ENCODE assay signal across 27 cellular contexts in genomic region chrX:133410555-133410954, GRCh38. TPM values are rescaled to one million over a fixed set of nuclear protein-coding genes. Genes with fewer than 3 reads are reported as not detected.
DNase-seq lines count a peak whose midpoint lies in the region; FAIRE-seq and TF ChIP-seq lines count a peak whose summit lies in the region.
"Had no signal": no experiment of that assay in that cellular context is flagged by ENCODE, and none has a peak within 500 bp of the region (broad histone marks: within the 10 kb centered on the region; RNA-seq: fewer than 3 reads in every experiment).

No MANE protein-coding gene starts in this region.

- H4K20me1 ChIP-seq in H9 (ENCODE audit: control insufficient read depth, insufficient read depth, insufficient read length) (peaks cover 2% of the 10 kb centered on the region), H1 (replicated peaks in 1 of 2; ENCODE audit: control insufficient read depth in 1 of 2, insufficient read depth in 2 of 2, low read length in 2 of 2) (peaks cover 17 to 27% of the 10 kb centered on the region in 2 experiments)

- no peak overlapping the region for H3T11ph ChIP-seq in H9 (ENCODE audit: low read length)

- H3K18ac ChIP-seq in H9 (ENCODE audit: insufficient read length, low read depth, low read length) (no peak overlapping the region), H1 (ENCODE audit: extremely low read depth, low read length) (no peak overlapping the region)

- intact Hi-C loops in dorsolateral prefrontal cortex (cut with DNase I), result loop anchor here in 1 of 2 donors (10.0 kb wide), 1 partner anchor 66 kb away; no protein-coding TSS in a partner anchor

- H2BK5ac ChIP-seq in H9 (ENCODE audit: insufficient read length, low read length) (no peak overlapping the region), H1 (ENCODE audit: low read depth, low read length) (no peak overlapping the region)

- H3K9ac ChIP-seq in H9 (ENCODE audit: extremely low read depth, insufficient read length, low read length), result no peak overlapping the region
- H3K9ac ChIP-seq in H1 (replicated peaks in 1 of 4; ENCODE audit: extremely low read depth in 1 of 4, low read depth in 3 of 4, low read length in 3 of 4), result no peak overlapping the region
- H3K9ac ChIP-seq: GM23248 had no signal

- no CpG with 5 or more reads among the region's 3 CpGs for WGBS in H9 (ENCODE audit: extremely low coverage, insufficient read length, low lambda C conversion rate)
- 64% methylated on average over 3 of the region's 3 CpGs; no CpG with 5 or more reads in 1 of the 2 experiments for WGBS in H1 (ENCODE audit: extremely low coverage in 1 of 2, insufficient coverage in 1 of 2, insufficient read length in 1 of 2, insufficient replicate concordance in 2 of 2, low coverage in 1 of 2, low lambda C conversion rate in 2 of 2, missing lambda C conversion rate in 1 of 2), 2 experiments

- H3K9me3 ChIP-seq in H9 (ENCODE audit: control insufficient read depth, low read depth, low read length) (no peaks in the 10 kb centered on the region), SJSA1 (replicated peaks) (no peaks in the 10 kb centered on the region), H1 (ENCODE audit: insufficient read depth in 2 of 2, low read depth in 1 of 2, low read length in 1 of 2) (no peaks in the 10 kb centered on the region)
- H3K9me3 ChIP-seq: MG63 had no signal

- H3K27me3 Mint-ChIP-seq in H9 (ENCODE audit: low read depth), result no peaks in the 10 kb centered on the region
- H3K27me3 Mint-ChIP-seq in type B pancreatic cell, result peaks cover 42% of the 10 kb centered on the region
- peaks cover 56% of the 10 kb centered on the region for H3K27me3 Mint-ChIP-seq in mesothelial cell of epicardium (ENCODE audit: low read depth)

- H3K23ac ChIP-seq in H9 (ENCODE audit: insufficient read length, low read depth, low read length), result no peak overlapping the region
- no peak overlapping the region for H3K23ac ChIP-seq in H1 (ENCODE audit: insufficient read length)

- TF ChIP-seq CTCF in H9 (conservative IDR thresholded peaks at IDR 0.05), result no peak
- TF ChIP-seq CTCF in H1 (IDR thresholded peaks at IDR 0.05; ENCODE audit: control extremely low read depth in 1 of 3, insufficient read depth in 1 of 3, low read depth in 1 of 3, low read length in 3 of 3), result no peak
- no peak for TF ChIP-seq CTCF in type B pancreatic cell (conservative IDR thresholded peaks at IDR 0.05)
- TF ChIP-seq CTCF in dorsolateral prefrontal cortex (IDR thresholded peaks at IDR 0.05 in 54 of 56, conservative IDR thresholded peaks at IDR 0.05 in 2 of 56; ENCODE audit: low read depth in 1 of 56, partially characterized antibody in 56 of 56), result no peak
- no peak for TF ChIP-seq CTCF in mesothelial cell of epicardium (IDR thresholded peaks at IDR 0.05; ENCODE audit: unreplicated experiment)

- CTCF ChIA-PET in H1 (lab: Charles Lee; ENCODE audit: partially characterized antibody), result interaction anchor here (0.7 kb wide), 1 partner anchor 157 kb away, joined by 3 read pairs; no protein-coding TSS in a partner anchor

- H4K8ac ChIP-seq in H9 (replicated peaks; ENCODE audit: insufficient read length, low read depth, low read length), result no peak overlapping the region
- H4K8ac ChIP-seq in H1 (ENCODE audit: extremely low read depth, insufficient read depth, low read length), result no peak overlapping the region

- H3K79me2 ChIP-seq in H9 (ENCODE audit: insufficient read depth, low read length) (peaks cover 86% of the 10 kb centered on the region), H1 (ENCODE audit: control insufficient read depth in 1 of 2, insufficient read depth in 2 of 2, low read length in 2 of 2) (peaks cover 38 to 92% of the 10 kb centered on the region in 2 experiments)

- H3K27me3 ChIP-seq in H9 (ENCODE audit: insufficient read depth, low read length) (no peaks in the 10 kb centered on the region), SJSA1 (replicated peaks) (no peaks in the 10 kb centered on the region), H1 (replicated peaks in 1 of 4; ENCODE audit: control insufficient read depth in 3 of 4, extremely low read depth in 1 of 4, insufficient read depth in 3 of 4, low read length in 3 of 4) (no peaks in the 10 kb centered on the region), dorsolateral prefrontal cortex (peaks cover 0 to 61% (median 12%) of the 10 kb centered on the region in 45 donors)
- H3K27me3 ChIP-seq: MG63 had no signal

- H3K79me1 ChIP-seq in H9 (ENCODE audit: insufficient read depth, low read depth, low read length, poor library complexity, severe bottlenecking) (no peaks in the 10 kb centered on the region), H1 (ENCODE audit: low read depth, low read length) (peaks cover 7% of the 10 kb centered on the region; the same call in 1 of the 2 replicates)

- POLR2A ChIA-PET in H1 (lab: Charles Lee; ENCODE audit: partially characterized antibody), result no interaction called here

- H4K5ac ChIP-seq in H9 (ENCODE audit: insufficient read length, low read depth, low read length) (no peak overlapping the region), H1 (ENCODE audit: insufficient read length, low read depth, low read length) (no peak overlapping the region)

- H3K36me3 ChIP-seq in SJSA1 (peaks cover 39% of the 10 kb centered on the region), H1 (ENCODE audit: control insufficient read depth in 2 of 4, insufficient read depth in 4 of 4, low read length in 3 of 4) (peaks cover 2 to 47% (median 13%) of the 10 kb centered on the region in 4 experiments; a peak in 7 of 8 replicates)
- H3K36me3 ChIP-seq: MG63 had no signal

- peaks cover 55 to 56% of the 10 kb centered on the region in 2 experiments for H3K4me1 Mint-ChIP-seq in H9
- H3K4me1 Mint-ChIP-seq in type B pancreatic cell (ENCODE audit: unreplicated experiment), result peaks cover 35% of the 10 kb centered on the region
- peaks cover 44% of the 10 kb centered on the region for H3K4me1 Mint-ChIP-seq in mesothelial cell of epicardium

- H4K91ac ChIP-seq in H9 (ENCODE audit: insufficient read length, low read depth, low read length), result no peak overlapping the region
- H4K91ac ChIP-seq in H1 (replicated peaks; ENCODE audit: insufficient read length, low read length), result no peak overlapping the region

- H2BK120ac ChIP-seq in H9 (ENCODE audit: low read depth, low read length, poor library complexity, severe bottlenecking), result no peak overlapping the region
- no peak overlapping the region for H2BK120ac ChIP-seq in H1 (replicated peaks; ENCODE audit: low read depth, low read length)

- H3K4me2 ChIP-seq in H9 (ENCODE audit: insufficient read depth, insufficient read length, low read length), result peak overlapping the region; percentile 99
- H3K4me2 ChIP-seq in H1 (ENCODE audit: insufficient read depth in 1 of 2, low read depth in 2 of 2, low read length in 2 of 2), result peak overlapping the region; percentile 71 to 75; a peak in 3 of 4 replicates
- H3K4me2 ChIP-seq: PC-9 had no signal

- H2BK12ac ChIP-seq in H9 (ENCODE audit: insufficient read length, low read depth, low read length) (no peak overlapping the region), H1 (ENCODE audit: low read depth, low read length) (no peak overlapping the region)

- DNase-seq in H9, result no peak
- no peak for DNase-seq in SJSA1 (ENCODE audit: low read depth in 1 of 2, low spot score in 2 of 2)
- DNase-seq in H1 (ENCODE audit: low read depth in 1 of 2, low spot score in 2 of 2), result no peak
- no peak for DNase-seq in type B pancreatic cell (ENCODE audit: extremely low spot score, unreplicated experiment)
- no peak for DNase-seq in 8988T
- no peak for DNase-seq in dorsolateral prefrontal cortex
- DNase-seq in mesothelial cell of epicardium (ENCODE audit: low spot score in 2 of 2, unreplicated experiment in 2 of 2), result no peak
- DNase-seq: ACHN; Calu3; DND-41; GM23248; HCEC 1CT; KBM-7; MG63; NCI-H1105 treated with DMSO at 0.1 percent for 48 hours; NCI-H146; NCI-H1930; NCI-H2107; NCI-H524; NCI-H748 treated with DMSO at 0.1 percent for 48 hours; NK-92 treated with Interleukin-12 subunit alpha and Interleukin-12 subunit beta, amount 100 ng/mL, for 24 hours; PC-9; Right ventricle myocardium superior; T-cell had no signal

- no peak overlapping the region for H2BK15ac ChIP-seq in H9 (ENCODE audit: low read depth, low read length)
- no peak overlapping the region for H2BK15ac ChIP-seq in H1 (ENCODE audit: low read length)

- TF ChIP-seq EP300 in H1 (IDR thresholded peaks at IDR 0.05; ENCODE audit: borderline replicate concordance in 1 of 2, low read depth in 2 of 2, low read length in 2 of 2), result no peak

- H3K36me3 Mint-ChIP-seq in H9 (ENCODE audit: insufficient read depth in 1 of 3, low read depth in 3 of 3), result peaks cover 60 to 80% (median 76%) of the 10 kb centered on the region in 3 experiments
- H3K36me3 Mint-ChIP-seq in type B pancreatic cell, result peaks cover 20% of the 10 kb centered on the region
- peaks cover 1% of the 10 kb centered on the region for H3K36me3 Mint-ChIP-seq in mesothelial cell of epicardium
- H3K36me3 Mint-ChIP-seq: T-cell had no signal

- H2AFZ ChIP-seq in H9 (ENCODE audit: low read length) (no peak overlapping the region), H1 (ENCODE audit: low read length) (no peak overlapping the region)
- H2AFZ ChIP-seq: GM23248, PC-9 had no signal

- H3K14ac ChIP-seq in H9 (ENCODE audit: insufficient read depth, low read length) (no peak overlapping the region), H1 (ENCODE audit: insufficient read length) (no peak overlapping the region)

- H3K4me3 Mint-ChIP-seq in H9, result peak overlapping the region; percentile 87 to 98
- peak overlapping the region; percentile 35 for H3K4me3 Mint-ChIP-seq in type B pancreatic cell
- H3K4me3 Mint-ChIP-seq in mesothelial cell of epicardium, result no peak overlapping the region
- H3K4me3 Mint-ChIP-seq: T-cell had no signal

- H3K4me1 ChIP-seq in H9 (ENCODE audit: insufficient read depth, low read length) (peaks cover 15% of the 10 kb centered on the region; the same call in 1 of the 2 replicates), SJSA1 (replicated peaks) (peaks cover 28% of the 10 kb centered on the region), H1 (replicated peaks in 1 of 4; ENCODE audit: control insufficient read depth in 3 of 4, insufficient read depth in 4 of 4, low read length in 3 of 4) (peaks cover 0 to 11% (median 5%) of the 10 kb centered on the region in 4 experiments; a peak in 3 of 7 replicates)

- H3K4me3 ChIP-seq in SJSA1 (no peak overlapping the region), H1 (ENCODE audit: extremely low read depth in 1 of 4, insufficient read depth in 2 of 4, low read depth in 3 of 4, low read length in 4 of 4) (peak overlapping the region in 1 of 4 experiments; percentile 97; a peak in 2 of 8 replicates), dorsolateral prefrontal cortex (no peak overlapping the region)
- H3K4me3 ChIP-seq: GM23248, MG63, PC-9 had no signal

- H3K9me3 Mint-ChIP-seq in H9 (peaks cover 0 to 3% of the 10 kb centered on the region in 2 experiments; a peak in 3 of 5 replicates), type B pancreatic cell (peaks cover 2% of the 10 kb centered on the region), mesothelial cell of epicardium (peaks cover 1% of the 10 kb centered on the region)
- H3K9me3 Mint-ChIP-seq: T-cell had no signal

- H3K4ac ChIP-seq in H9 (ENCODE audit: low read depth, low read length) (no peak overlapping the region), H1 (replicated peaks; ENCODE audit: insufficient read length, low read depth, low read length) (no peak overlapping the region)

- no peak for TF ChIP-seq RAD21 in H1 (IDR thresholded peaks at IDR 0.05 in 1 of 2, conservative IDR thresholded peaks at IDR 0.05 in 1 of 2; ENCODE audit: low read depth in 2 of 2, low read length in 2 of 2)

- H3K23me2 ChIP-seq in H9 (ENCODE audit: insufficient read length, low read depth, low read length, poor library complexity, severe bottlenecking), result peaks cover 16% of the 10 kb centered on the region
- H3K23me2 ChIP-seq in H1 (ENCODE audit: low read depth, low read length), result peaks cover 2% of the 10 kb centered on the region; the same call in 1 of the 2 replicates

- H2AK5ac ChIP-seq in H9 (ENCODE audit: insufficient read length, low read length) (no peak overlapping the region), H1 (ENCODE audit: low read depth, low read length) (no peak overlapping the region)

- H3K27ac ChIP-seq in H9 (ENCODE audit: insufficient read length, low read depth, low read length), result no peak overlapping the region
- peak overlapping the region; percentile 90 for H3K27ac ChIP-seq in SJSA1
- no peak overlapping the region for H3K27ac ChIP-seq in H1 (ENCODE audit: low read depth, low read length)
- no peak overlapping the region for H3K27ac ChIP-seq in dorsolateral prefrontal cortex
- H3K27ac ChIP-seq: GM23248, PC-9 had no signal

- peak; percentile 95 for FAIRE-seq in H1 (lab: Jason Lieb, UNC)
- FAIRE-seq: GM12892, GM19239 had no signal

- no peak overlapping the region for H3K27ac Mint-ChIP-seq in H9
- no peak overlapping the region for H3K27ac Mint-ChIP-seq in type B pancreatic cell
- no peak overlapping the region for H3K27ac Mint-ChIP-seq in mesothelial cell of epicardium
- H3K27ac Mint-ChIP-seq: T-cell had no signal

- H2BK20ac ChIP-seq in H9 (ENCODE audit: low read depth, low read length, poor library complexity, severe bottlenecking) (no peak overlapping the region), H1 (ENCODE audit: low read length) (no peak overlapping the region)

- TF ChIP-seq POLR2A in H1 (IDR thresholded peaks at IDR 0.05; ENCODE audit: control extremely low read depth in 1 of 2, low read depth in 2 of 2, low read length in 2 of 2), result no peak

- H3K56ac ChIP-seq in H9 (ENCODE audit: insufficient read length, low read depth, low read length) (no peak overlapping the region), H1 (replicated peaks; ENCODE audit: insufficient read length, low read depth, low read length) (no peak overlapping the region)

RNA-seq across cellular contexts. Expression of gene GPC4, which starts 4.7 kb away (rescaled TPM):
- total RNA-seq in H9 (2021) (416 and 418 TPM in 2 replicates), type B pancreatic cell (ENCODE audit: low replicate concordance) (20.9 and 69.0 TPM in 2 replicates), dorsolateral prefrontal cortex (10 to 100 TPM in 19 of 120 experiments, 1 to 10 TPM in 101; 3.4 to 20.2 (median 7.9) TPM), mesothelial cell of epicardium (43.4 to 46.9 TPM (median 44.8 TPM) in 3 replicates)
- total RNA-seq in SJSA1 (2014; rRNA removed; shearing (Covaris generic)), result 22.3 and 25.8 TPM in 2 replicates
- 225 and 230 TPM in 2 replicates for total RNA-seq in H1 (2021; fragmentation: NEBNext Ultra II Directional; extraction: Animal tissue kit (Norgen Biotek cat#: 25700))
- 46.8 and 52.0 TPM in 2 replicates for polyA plus RNA-seq in H1 (2011; rRNA removed)
- 48.3 TPM for polyA plus RNA-seq in H1 (2011; cell fraction: cytosol; rRNA removed)
- 47.3 TPM for polyA plus RNA-seq in H1 (2011; cell fraction: nucleus; rRNA removed)
- polyA plus RNA-seq in H1 (2012, experiment 1 of 2), result 125 to 163 TPM (median 149 TPM) in 4 replicates
- polyA plus RNA-seq in H1 (2012, experiment 2 of 2), result 62.4 TPM
- 226 TPM for polyA plus RNA-seq in H1 (2013, experiment 1 of 2)
- 230 TPM for polyA plus RNA-seq in H1 (2013, experiment 2 of 2)
- 72.3 and 79.2 TPM in 2 replicates for polyA minus RNA-seq in H1 (2011; rRNA and poly(A)+ RNA removed)
- 82.6 TPM for polyA minus RNA-seq in H1 (2011; cell fraction: cytosol; rRNA and poly(A)+ RNA removed)
- polyA minus RNA-seq in H1 (2011; cell fraction: nucleus; rRNA and poly(A)+ RNA removed), result 53.9 TPM
- total RNA-seq: RPMI7951 had no signal
